Comparison of ENCODE assay signal across 8 cellular contexts in the genomic region with DNA sequence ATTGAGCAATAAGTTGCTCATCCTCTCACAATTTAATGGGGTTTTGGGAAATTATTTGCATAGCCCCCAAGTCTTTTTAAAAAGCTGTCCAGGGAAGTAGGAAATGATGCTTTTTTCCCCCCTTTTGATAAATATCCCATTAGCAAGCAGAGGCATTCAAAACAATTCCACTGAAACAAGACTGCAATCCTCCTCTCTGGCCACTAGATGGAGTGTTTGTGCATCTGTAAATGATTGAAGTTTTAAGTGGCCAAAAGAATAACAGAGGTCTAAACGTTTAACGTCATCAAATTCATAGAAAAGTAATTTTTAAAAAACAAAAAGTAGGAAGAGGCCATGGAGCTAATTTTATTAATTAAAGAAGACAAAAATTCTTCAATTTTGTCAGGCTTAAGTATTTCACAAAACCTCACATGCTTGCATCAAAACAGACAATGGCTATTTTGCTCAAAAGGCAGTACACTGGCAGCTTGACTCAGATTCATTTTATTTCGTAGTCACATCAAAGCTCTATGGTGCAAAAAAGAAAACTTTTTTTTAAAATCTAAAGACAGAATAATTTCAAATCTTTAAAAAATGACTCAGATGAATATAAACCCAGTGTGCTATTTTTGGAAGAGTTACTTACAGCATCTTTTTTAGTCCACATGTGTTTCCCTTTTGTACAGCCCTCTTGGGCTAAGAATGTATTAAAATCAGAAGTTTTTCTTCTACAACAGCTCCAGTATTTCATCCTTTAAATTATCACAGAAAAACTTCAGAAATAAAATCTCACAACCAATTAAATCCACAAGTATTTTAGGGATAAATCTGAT. TPM values are rescaled to one million over a fixed set of nuclear protein-coding genes. Genes with fewer than 3 reads are reported as not detected.
DNase-seq lines count a peak whose midpoint lies in the region; ATAC-seq and TF ChIP-seq lines count a peak whose summit lies in the region.

No MANE protein-coding gene starts in this region.

- H3K4me1 Mint-ChIP-seq in effector memory CD8-positive, alpha-beta T cell (ENCODE audit: low read depth in 2 of 2) = peaks cover 3 to 25% of the 10 kb centered on the region in 2 donors
- H3K4me1 Mint-ChIP-seq in natural killer cell treated with Interleukin-12 subunit alpha and Interleukin-12 subunit beta and Interleukin-15 and Interleukin-18, amount 100 ng/mL, for 72 hours (ENCODE audit: low read depth in 2 of 2) = peaks cover 13 to 16% of the 10 kb centered on the region in 2 donors

- H3K9me3 Mint-ChIP-seq in effector memory CD8-positive, alpha-beta T cell = no peaks in the 10 kb centered on the region
- no peaks in the 10 kb centered on the region for H3K9me3 Mint-ChIP-seq in natural killer cell treated with Interleukin-12 subunit alpha and Interleukin-12 subunit beta and Interleukin-15 and Interleukin-18, amount 100 ng/mL, for 72 hours

- H3K4me3 ChIP-seq in heart left ventricle (no peak overlapping the region), right cardiac atrium (ENCODE audit: low read length) (no peak overlapping the region)

- H3K36me3 Mint-ChIP-seq in effector memory CD8-positive, alpha-beta T cell (ENCODE audit: insufficient read depth) = peaks cover 71% of the 10 kb centered on the region
- H3K36me3 Mint-ChIP-seq in natural killer cell treated with Interleukin-12 subunit alpha and Interleukin-12 subunit beta and Interleukin-15 and Interleukin-18, amount 100 ng/mL, for 72 hours = peaks cover 39% of the 10 kb centered on the region

- H3K36me3 ChIP-seq in heart left ventricle = peaks cover 0 to 98% (median 89%) of the 10 kb centered on the region in 9 donors

- no peaks in the 10 kb centered on the region for H3K9me3 ChIP-seq in heart left ventricle
- H3K9me3 ChIP-seq in right cardiac atrium (ENCODE audit: control insufficient read depth, low read length) = no peaks in the 10 kb centered on the region

- no peak for DNase-seq in heart left ventricle
- DNase-seq in right cardiac atrium = no peak
- peak; percentile 75 for DNase-seq in KBM-7
- peak; percentile 77 for DNase-seq in RKO (ENCODE audit: low spot score)
- DNase-seq in effector memory CD8-positive, alpha-beta T cell = peak in 1 of 3 experiments; percentile 11
- DNase-seq in natural killer cell treated with Interleukin-12 subunit alpha and Interleukin-12 subunit beta and Interleukin-15 and Interleukin-18, amount 100 ng/mL, for 72 hours (ENCODE audit: low spot score) = peak; percentile 64
- no peak for DNase-seq in middle frontal gyrus (ENCODE audit: extremely low spot score, low spot score)

- no peaks in the 10 kb centered on the region for H3K27me3 ChIP-seq in heart left ventricle
- no peaks in the 10 kb centered on the region for H3K27me3 ChIP-seq in right cardiac atrium (ENCODE audit: control insufficient read depth, insufficient read depth)

- WGBS in heart left ventricle, 4 donors = 15 to 23% (median 17%) methylated on average over 3 of the region's 3 CpGs
- 16% methylated on average over 3 of the region's 3 CpGs for WGBS in right cardiac atrium

- intact Hi-C loops in heart left ventricle (cut with DNase I) = loop anchor here in 2 of 10 donors (2.0 to 10.0 kb wide), 2 partner anchors 18 to 240 kb away; a partner anchor contains a TSS
- intact Hi-C loops in right cardiac atrium (cut with DNase I) = no loop called here

- H3K27ac Mint-ChIP-seq in effector memory CD8-positive, alpha-beta T cell = peak overlapping the region; percentile 16 to 35
- H3K27ac Mint-ChIP-seq in natural killer cell treated with Interleukin-12 subunit alpha and Interleukin-12 subunit beta and Interleukin-15 and Interleukin-18, amount 100 ng/mL, for 72 hours = peak overlapping the region in 1 of 2 donors; percentile 42

- ATAC-seq in heart left ventricle (no peak), right cardiac atrium (no peak), GM21576 (IDR thresholded peaks at IDR 0.05; ENCODE audit: unreplicated experiment) (peak; percentile 71)
- ATAC-seq in effector memory CD8-positive, alpha-beta T cell (replicated peaks) = peak; percentile 79
- ATAC-seq in natural killer cell treated with Interleukin-12 subunit alpha and Interleukin-12 subunit beta and Interleukin-15 and Interleukin-18, amount 100 ng/mL, for 72 hours = no peak

- TF ChIP-seq CTCF in heart left ventricle (IDR thresholded peaks at IDR 0.05) = peak; percentile 78 to 96 (median 88)

- H3K27me3 Mint-ChIP-seq in effector memory CD8-positive, alpha-beta T cell = no peaks in the 10 kb centered on the region
- no peaks in the 10 kb centered on the region for H3K27me3 Mint-ChIP-seq in natural killer cell treated with Interleukin-12 subunit alpha and Interleukin-12 subunit beta and Interleukin-15 and Interleukin-18, amount 100 ng/mL, for 72 hours

- H3K4me1 ChIP-seq in heart left ventricle = peaks cover 0 to 10% (median 0%) of the 10 kb centered on the region in 12 donors
- H3K4me1 ChIP-seq in right cardiac atrium (ENCODE audit: control insufficient read depth, insufficient read depth, low read length) = no peaks in the 10 kb centered on the region

- TF ChIP-seq POLR2A in heart left ventricle (IDR thresholded peaks at IDR 0.05) = no peak

- no peak overlapping the region for H3K4me3 Mint-ChIP-seq in effector memory CD8-positive, alpha-beta T cell
- no peak overlapping the region for H3K4me3 Mint-ChIP-seq in natural killer cell treated with Interleukin-12 subunit alpha and Interleukin-12 subunit beta and Interleukin-15 and Interleukin-18, amount 100 ng/mL, for 72 hours

- no peak overlapping the region for H3K27ac ChIP-seq in heart left ventricle
- no peak overlapping the region for H3K27ac ChIP-seq in right cardiac atrium (ENCODE audit: low read length)

- in situ Hi-C loops in KBM-7 (cut with MboI; ENCODE audit: low pct_unique_long_range_greater_than_20kb, low sequenced_read_pairs) = no loop called here

RNA-seq across cellular contexts. Expression of a gene that starts 17.8 kb away (rescaled TPM):
- total RNA-seq in heart left ventricle = 10 to 100 TPM; 21.7 to 49.4 (median 28.5) TPM
- polyA plus RNA-seq in heart left ventricle = 10 to 100 TPM; 22.2 to 55.4 TPM
- 10 to 100 TPM; 30.6 to 49.9 (median 43.4) TPM for total RNA-seq in right cardiac atrium
- polyA plus RNA-seq in right cardiac atrium = 30.9 TPM
- total RNA-seq in natural killer cell treated with Interleukin-12 subunit alpha and Interleukin-12 subunit beta and Interleukin-15 and Interleukin-18, amount 100 ng/mL, for 72 hours = 100 to 1,000 TPM in 1 of 2 donors, 10 to 100 TPM in 1; 69.0 to 103 TPM

Comparison
In these comparisons a context has a peak if more than half of its experiments do, and no peak if none do; other contexts are left out.
1. ATAC-seq: peak in GM21576 (single experiment) and effector memory CD8-positive, alpha-beta T cell (single experiment); none in heart left ventricle (0 of 4), right cardiac atrium (0 of 2) and natural killer cell treated with Interleukin-12 subunit alpha and Interleukin-12 subunit beta and Interleukin-15 and Interleukin-18, amount 100 ng/mL, for 72 hours (0 of 2).
2. DNase-seq: peak in KBM-7 (single experiment), RKO (single experiment) and natural killer cell treated with Interleukin-12 subunit alpha and Interleukin-12 subunit beta and Interleukin-15 and Interleukin-18, amount 100 ng/mL, for 72 hours (single experiment); none in heart left ventricle (0 of 5), right cardiac atrium (0 of 3) and middle frontal gyrus (single experiment).